ENCODE assay signal across 11 cellular contexts in genomic region chr10:116787018-116787674, GRCh38. TPM values are rescaled to one million over a fixed set of nuclear protein-coding genes. Genes with fewer than 3 reads are reported as not detected.
A peak's percentile ranks its signal among the peaks of the same experiment; 100 is the strongest.
DNase-seq lines count a peak whose midpoint lies in the region; ATAC-seq and TF ChIP-seq lines count a peak whose summit lies in the region.
"Had no signal": no experiment of that assay in that cellular context is flagged by ENCODE, and none has a peak within 500 bp of the region (broad histone marks: within the 10 kb centered on the region; RNA-seq: fewer than 3 reads in every experiment).

No MANE protein-coding gene starts in this region.

- H3K36me3 Mint-ChIP-seq in activated CD8-positive, alpha-beta T cell treated with anti-CD3 and anti-CD28 coated beads for 36 hours (ENCODE audit: low read depth), result no peaks in the 10 kb centered on the region

- H3K27ac ChIP-seq in BLaER1 treated with 17β-estradiol and CSF1 and Interleukin-3, amounts not matched to agents 10 nM and 100 nM, result peak overlapping the region in 6 of 11 experiments; percentile 37 to 69 (median 62); a peak in 8 of 22 replicates
- H3K27ac ChIP-seq: body of pancreas, SJSA1 had no signal

- H3K4me2 ChIP-seq in BLaER1 treated with 17β-estradiol and CSF1 and Interleukin-3, amounts not matched to agents 10 nM and 100 nM, result peak overlapping the region; percentile 64 to 97 (median 87); a peak in 21 of 22 replicates

- peak; percentile 50 for DNase-seq in DMS79 treated with DMSO at 0.1 percent for 48 hours (lab: John Stamatoyannopoulos, UW)
- peak; percentile 18 for DNase-seq in activated CD8-positive, alpha-beta T cell treated with anti-CD3 and anti-CD28 coated beads for 36 hours
- DNase-seq in kidney tubule cell (ENCODE audit: low spot score), result peak; percentile 11
- DNase-seq in left ventricle myocardium superior, result no peak
- DNase-seq: mesendoderm had no signal

- peaks cover 11% of the 10 kb centered on the region for H3K4me1 Mint-ChIP-seq in activated CD8-positive, alpha-beta T cell treated with anti-CD3 and anti-CD28 coated beads for 36 hours (ENCODE audit: low read depth)

- CTCF ChIA-PET in activated CD8-positive, alpha-beta T cell treated with anti-CD3 and anti-CD28 coated beads for 36 hours (lab: Charles Lee), result interaction anchor here (0.6 to 6.1 kb wide), 29 partner anchors 9 to 430 kb away, joined by 3 to 82 read pairs (median 5); partner anchors contain the start of gene HSPA12A

- no peaks in the 10 kb centered on the region for H3K27me3 ChIP-seq in BLaER1 treated with 17β-estradiol and CSF1 and Interleukin-3, amounts not matched to agents 10 nM and 100 nM
- H3K27me3 ChIP-seq: body of pancreas, SJSA1 had no signal

- H3K27ac Mint-ChIP-seq in activated CD8-positive, alpha-beta T cell treated with anti-CD3 and anti-CD28 coated beads for 36 hours, result peak overlapping the region; percentile 72

- peak overlapping the region in 6 of 11 experiments; percentile 19 to 70 (median 46); a peak in 6 of 22 replicates for H3K9ac ChIP-seq in BLaER1 treated with 17β-estradiol and CSF1 and Interleukin-3, amounts not matched to agents 10 nM and 100 nM

- no peaks in the 10 kb centered on the region for H3K36me3 ChIP-seq in BLaER1 treated with 17β-estradiol and CSF1 and Interleukin-3, amounts not matched to agents 10 nM and 100 nM
- H3K36me3 ChIP-seq: SJSA1 had no signal

- peaks cover 9% of the 10 kb centered on the region for H3K27me3 Mint-ChIP-seq in activated CD8-positive, alpha-beta T cell treated with anti-CD3 and anti-CD28 coated beads for 36 hours

- H3K9me3 ChIP-seq in BLaER1 treated with 17β-estradiol and CSF1 and Interleukin-3, amounts not matched to agents 10 nM and 100 nM (replicated peaks in 1 of 11), result no peaks in the 10 kb centered on the region
- H3K9me3 ChIP-seq: body of pancreas, SJSA1 had no signal

- H3K4me3 Mint-ChIP-seq in activated CD8-positive, alpha-beta T cell treated with anti-CD3 and anti-CD28 coated beads for 36 hours, result peak overlapping the region; percentile 12

- peak overlapping the region in 2 of 10 experiments; percentile 33 to 55; a peak in 3 of 20 replicates for H3K4me3 ChIP-seq in BLaER1 treated with 17β-estradiol and CSF1 and Interleukin-3, amounts not matched to agents 10 nM and 100 nM
- H3K4me3 ChIP-seq: body of pancreas, SJSA1 had no signal

- ATAC-seq in activated CD8-positive, alpha-beta T cell treated with anti-CD3 and anti-CD28 coated beads for 36 hours, result peak; percentile 45
- ATAC-seq in left ventricle myocardium superior, result no peak
- no peak for ATAC-seq in HG02610 (IDR thresholded peaks at IDR 0.05; ENCODE audit: unreplicated experiment)
- no peak for ATAC-seq in HG03280 (IDR thresholded peaks at IDR 0.05; ENCODE audit: unreplicated experiment)
- ATAC-seq in HG02938 (IDR thresholded peaks at IDR 0.05; ENCODE audit: unreplicated experiment), result no peak

- POLR2A ChIA-PET in activated CD8-positive, alpha-beta T cell treated with anti-CD3 and anti-CD28 coated beads for 36 hours (lab: Charles Lee), result no interaction called here

- H3K4me1 ChIP-seq in BLaER1 treated with 17β-estradiol and CSF1 and Interleukin-3, amounts not matched to agents 10 nM and 100 nM, result peaks cover 6 to 12% (median 11%) of the 10 kb centered on the region in 10 experiments; a peak in 18 of 20 replicates

- H3K9me3 Mint-ChIP-seq in activated CD8-positive, alpha-beta T cell treated with anti-CD3 and anti-CD28 coated beads for 36 hours, result no peaks in the 10 kb centered on the region

- H4K20me1 ChIP-seq in BLaER1 treated with 17β-estradiol and CSF1 and Interleukin-3, amounts not matched to agents 10 nM and 100 nM, result no peaks in the 10 kb centered on the region

- intact Hi-C loops in activated CD8-positive, alpha-beta T cell treated with anti-CD3 and anti-CD28 coated beads for 36 hours (cut with micrococcal nuclease), result no loop called here
- intact Hi-C loops in left ventricle myocardium superior (cut with micrococcal nuclease), result loop anchor here (5.0 kb wide), 1 partner anchor 105 kb away; no protein-coding TSS in a partner anchor

- TF ChIP-seq CTCF in activated CD8-positive, alpha-beta T cell treated with anti-CD3 and anti-CD28 coated beads for 36 hours (IDR thresholded peaks at IDR 0.05), result no peak

RNA-seq across cellular contexts. Expression of gene HSPA12A, which starts 44.8 kb away (rescaled TPM):
- total RNA-seq in activated CD8-positive, alpha-beta T cell treated with anti-CD3 and anti-CD28 coated beads for 36 hours, result under 1 TPM in 1 of 2 experiments, not detected in 1; 0.07 TPM
- total RNA-seq in left ventricle myocardium superior, result 22.5 TPM

Comparison
In these comparisons a context has a peak if more than half of its experiments do, and no peak if none do; other contexts are left out.
1. RNA of gene HSPA12A, which starts 44.8 kb away (total RNA-seq): 22.5 TPM in left ventricle myocardium superior (single experiment); 0.07 TPM in activated CD8-positive, alpha-beta T cell treated with anti-CD3 and anti-CD28 coated beads for 36 hours; every median in the first group is over 10 times any median in the second.